10 cellular contexts compared by ENCODE assay signal in genomic region chr16:75099075-75099667, GRCh38. TPM values are rescaled to one million over a fixed set of nuclear protein-coding genes. Genes with fewer than 3 reads are reported as not detected.
A peak's percentile ranks its signal among the peaks of the same experiment; 100 is the strongest.
DNase-seq lines count a peak whose midpoint lies in the region; ATAC-seq and TF ChIP-seq lines count a peak whose summit lies in the region.
"Had no signal": no experiment of that assay in that cellular context is flagged by ENCODE, and none has a peak within 500 bp of the region (broad histone marks: within the 10 kb centered on the region; RNA-seq: fewer than 3 reads in every experiment).

No MANE protein-coding gene starts in this region.

- no peaks in the 10 kb centered on the region for H3K27me3 Mint-ChIP-seq in activated T-cell treated with anti-CD3 and anti-CD28 coated beads, Interleukin-2, amount 50 U/mL, for 72 hours (ENCODE audit: low read depth)
- no peaks in the 10 kb centered on the region for H3K27me3 Mint-ChIP-seq in WTC11 (ENCODE audit: low read depth)

- TF ChIP-seq EP300 in suprapubic skin (IDR thresholded peaks at IDR 0.05) = no peak

- H3K27ac Mint-ChIP-seq in activated T-cell treated with anti-CD3 and anti-CD28 coated beads, Interleukin-2, amount 50 U/mL, for 72 hours = peak overlapping the region; percentile 61
- H3K27ac Mint-ChIP-seq in WTC11 = peak overlapping the region; percentile 46; the same call in 1 of the 2 replicates

- H3K4me1 Mint-ChIP-seq in activated T-cell treated with anti-CD3 and anti-CD28 coated beads, Interleukin-2, amount 50 U/mL, for 72 hours (ENCODE audit: low read depth) = peaks cover 68% of the 10 kb centered on the region
- peaks cover 61% of the 10 kb centered on the region for H3K4me1 Mint-ChIP-seq in WTC11

- no peak for DNase-seq in activated T-cell treated with anti-CD3 and anti-CD28 coated beads, Interleukin-2, amount 50 U/mL, for 72 hours
- DNase-seq in activated T-cell treated with anti-CD3 and anti-CD28 coated beads, Interleukin-2, amount 50 U/mL, for 1 hour = no peak
- DNase-seq in WTC11 (ENCODE audit: low spot score) (no peak), islet precursor cell (peak; percentile 56), suprapubic skin (ENCODE audit: low spot score in 2 of 2) (no peak), epidermal melanocyte (ENCODE audit: insufficient read length, low spot score) (no peak)
- DNase-seq: naive B cell, NCI-H1694 had no signal

- TF ChIP-seq CTCF in WTC11 (IDR thresholded peaks at IDR 0.05) (no peak), suprapubic skin (IDR thresholded peaks at IDR 0.05) (no peak)

- TF ChIP-seq POLR2A in suprapubic skin (IDR thresholded peaks at IDR 0.05) = no peak

- H3K9me3 Mint-ChIP-seq in activated T-cell treated with anti-CD3 and anti-CD28 coated beads, Interleukin-2, amount 50 U/mL, for 72 hours = no peaks in the 10 kb centered on the region
- peaks cover 3% of the 10 kb centered on the region for H3K9me3 Mint-ChIP-seq in WTC11

- H3K9me3 ChIP-seq in suprapubic skin = no peaks in the 10 kb centered on the region

- no peaks in the 10 kb centered on the region for H3K27me3 ChIP-seq in suprapubic skin

- 44% methylated on average over 8 of the region's 8 CpGs for WGBS in suprapubic skin

- ATAC-seq in activated T-cell treated with anti-CD3 and anti-CD28 coated beads, Interleukin-2, amount 50 U/mL, for 72 hours (replicated peaks in 1 of 2) = no peak
- ATAC-seq in WTC11 (no peak), GM19463 (IDR thresholded peaks at IDR 0.05; ENCODE audit: unreplicated experiment) (no peak), GM18517 (IDR thresholded peaks at IDR 0.05; ENCODE audit: unreplicated experiment) (no peak)

- H3K27ac ChIP-seq in suprapubic skin = peak overlapping the region; percentile 77

- POLR2A ChIA-PET in WTC11 (lab: Charles Lee) = no interaction called here

- H3K36me3 Mint-ChIP-seq in activated T-cell treated with anti-CD3 and anti-CD28 coated beads, Interleukin-2, amount 50 U/mL, for 72 hours (ENCODE audit: insufficient read depth in 2 of 2) = peaks cover 3 to 4% of the 10 kb centered on the region in 2 donors
- H3K36me3 Mint-ChIP-seq in WTC11 = peaks cover 3% of the 10 kb centered on the region

- peak overlapping the region; percentile 68 to 76 for H3K4me3 Mint-ChIP-seq in activated T-cell treated with anti-CD3 and anti-CD28 coated beads, Interleukin-2, amount 50 U/mL, for 72 hours
- H3K4me3 Mint-ChIP-seq in WTC11 = no peak overlapping the region

- peaks cover 62% of the 10 kb centered on the region for H3K4me1 ChIP-seq in suprapubic skin

- CTCF ChIA-PET in WTC11 (lab: Charles Lee) = interaction anchor here (1.0 to 9.3 kb wide), 4 partner anchors 10 to 101 kb away, joined by 3 to 135 read pairs (median 25); partner anchors contain the start of gene ZNRF1

- H3K4me3 ChIP-seq in suprapubic skin = no peak overlapping the region

- peaks cover 3% of the 10 kb centered on the region for H3K36me3 ChIP-seq in suprapubic skin

TF ChIP-seq in WTC11, 78 proteins besides CTCF, POLR2A, EP300 and RAD21:
- no peak for TF ChIP-seq AR (CRISPR knock-in tag; IDR thresholded peaks at IDR 0.05)
- TF ChIP-seq CDX4 (CRISPR knock-in tag; IDR thresholded peaks at IDR 0.05; ENCODE audit: borderline replicate concordance) = no peak
- no peak for TF ChIP-seq USF1 (CRISPR knock-in tag; IDR thresholded peaks at IDR 0.05)
- no peak for TF ChIP-seq ELF4 (CRISPR knock-in tag; IDR thresholded peaks at IDR 0.05; ENCODE audit: low read depth)
- no peak for TF ChIP-seq IRF2 (CRISPR knock-in tag; IDR thresholded peaks at IDR 0.05; ENCODE audit: borderline replicate concordance, low read depth)

RNA-seq across cellular contexts. Expression of gene LDHD, which starts 17.4 kb away (rescaled TPM):
- under 1 TPM; 0.35 to 0.43 TPM for total RNA-seq in activated T-cell treated with anti-CD3 and anti-CD28 coated beads, Interleukin-2, amount 50 U/mL, for 72 hours
- total RNA-seq in WTC11 (2021) (12.3 to 12.6 TPM (median 12.3 TPM) in 3 replicates), suprapubic skin (10 to 100 TPM; 10.7 to 19.2 (median 14.0) TPM)

RNA-seq across cellular contexts. Expression of gene ZFP1, which starts 49.2 kb away (rescaled TPM):
- 10 to 100 TPM; 20.8 to 20.9 TPM for total RNA-seq in activated T-cell treated with anti-CD3 and anti-CD28 coated beads, Interleukin-2, amount 50 U/mL, for 72 hours
- total RNA-seq in WTC11 (2021) (9.7 to 11.7 TPM (median 10.3 TPM) in 3 replicates), suprapubic skin (1 to 10 TPM; 4.4 to 8.7 (median 6.8) TPM)
